17 cellular contexts compared by ENCODE assay signal in the genomic region with DNA sequence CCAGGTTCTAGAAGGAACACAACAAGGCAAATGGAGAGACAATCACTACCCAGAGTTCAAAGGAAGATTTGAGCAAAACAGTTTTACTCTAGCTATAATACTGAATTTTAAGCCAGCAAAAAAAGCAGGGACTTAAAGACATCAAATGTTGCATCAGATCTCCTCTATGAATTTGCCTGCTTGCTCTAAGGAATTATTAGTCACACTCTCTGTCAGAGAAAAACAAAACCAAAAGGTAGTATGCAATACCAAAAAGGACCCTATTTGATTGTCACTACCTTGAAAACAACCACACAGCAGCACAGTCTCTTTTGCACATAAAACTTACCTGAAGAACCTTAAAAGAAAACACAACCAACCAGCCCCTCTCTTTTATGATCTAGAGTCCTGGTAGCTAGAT.
"Had no signal": no experiment of that assay in that cellular context is flagged by ENCODE, and none has a peak within 500 bp of the region (broad histone marks: within the 10 kb centered on the region; RNA-seq: fewer than 3 reads in every experiment).

No MANE protein-coding gene starts in this region.

- H3K4me3 ChIP-seq: heart left ventricle, tibial nerve, vagina had no signal

- H3K36me3 Mint-ChIP-seq: natural killer cell had no signal

- ATAC-seq: heart left ventricle; left lobe of liver; natural killer cell; right cardiac atrium; stimulated activated effector memory CD8-positive, alpha-beta T cell treated with anti-CD3 and anti-CD28 coated beads, Interleukin-12 subunit alpha, Interleukin-12 subunit beta, amount 100 ng/mL, for 72 hours had no signal

- H3K9me3 Mint-ChIP-seq: activated naive CD8-positive, alpha-beta T cell treated with anti-CD3 and anti-CD28 coated beads, Interleukin-2, amount 10 ng/mL, durations not matched to agents 7 days and 5 days; activated T-helper 2 cell treated with anti-CD3 and anti-CD28 coated beads, Interferon-gamma antibody, Interleukin-2, Interleukin-4, amounts not matched to agents 10 μg/mL and 5 μg/mL and 100 μg/mL, durations not matched to agents 14 hours and 24 hours and 36 hours; natural killer cell; stimulated activated effector memory CD8-positive, alpha-beta T cell treated with anti-CD3 and anti-CD28 coated beads, Interleukin-12 subunit alpha, Interleukin-12 subunit beta, amount 100 ng/mL, for 72 hours had no signal

- H3K4me1 ChIP-seq: heart left ventricle, tibial nerve, vagina had no signal

- H3K27ac Mint-ChIP-seq: activated naive CD8-positive, alpha-beta T cell treated with anti-CD3 and anti-CD28 coated beads, Interleukin-2, amount 10 ng/mL, durations not matched to agents 7 days and 5 days; activated T-helper 2 cell treated with anti-CD3 and anti-CD28 coated beads, Interferon-gamma antibody, Interleukin-2, Interleukin-4, amounts not matched to agents 10 μg/mL and 5 μg/mL and 100 μg/mL, durations not matched to agents 14 hours and 24 hours and 36 hours; natural killer cell; stimulated activated effector memory CD8-positive, alpha-beta T cell treated with anti-CD3 and anti-CD28 coated beads, Interleukin-12 subunit alpha, Interleukin-12 subunit beta, amount 100 ng/mL, for 72 hours had no signal

- H3K27me3 Mint-ChIP-seq: activated naive CD8-positive, alpha-beta T cell treated with anti-CD3 and anti-CD28 coated beads, Interleukin-2, amount 10 ng/mL, durations not matched to agents 7 days and 5 days had no signal

- H3K9me3 ChIP-seq: heart left ventricle, tibial nerve, vagina had no signal

- DNase-seq: activated CD4-positive, alpha-beta T cell treated with anti-CD3 and anti-CD28 coated beads, Interleukin-2, amount 50 U/mL, for 48 hours; activated CD8-positive, alpha-beta memory T cell treated with anti-CD3 and anti-CD28 coated beads, Interleukin-2, amount 50 U/mL, for 48 hours; activated naive CD8-positive, alpha-beta T cell treated with anti-CD3 and anti-CD28 coated beads, Interleukin-2, amount 10 ng/mL, durations not matched to agents 7 days and 5 days; central memory CD4-positive, alpha-beta T cell; cortex of kidney; effector memory CD4-positive, alpha-beta T cell; erythroblast; foreskin fibroblast; heart left ventricle; islet precursor cell; natural killer cell; right cardiac atrium had no signal

- H3K27ac ChIP-seq: heart left ventricle, tibial nerve, vagina had no signal

- H3K4me1 Mint-ChIP-seq: activated naive CD8-positive, alpha-beta T cell treated with anti-CD3 and anti-CD28 coated beads, Interleukin-2, amount 10 ng/mL, durations not matched to agents 7 days and 5 days; natural killer cell; stimulated activated effector memory CD8-positive, alpha-beta T cell treated with anti-CD3 and anti-CD28 coated beads, Interleukin-12 subunit alpha, Interleukin-12 subunit beta, amount 100 ng/mL, for 72 hours had no signal

- H3K4me3 Mint-ChIP-seq: activated naive CD8-positive, alpha-beta T cell treated with anti-CD3 and anti-CD28 coated beads, Interleukin-2, amount 10 ng/mL, durations not matched to agents 7 days and 5 days; natural killer cell; stimulated activated effector memory CD8-positive, alpha-beta T cell treated with anti-CD3 and anti-CD28 coated beads, Interleukin-12 subunit alpha, Interleukin-12 subunit beta, amount 100 ng/mL, for 72 hours had no signal

- H3K27me3 ChIP-seq: heart left ventricle, tibial nerve, vagina had no signal
